Comparison of ENCODE assay signal across 8 cellular contexts in genomic region chr6:31739639-31740396, GRCh38. TPM values are rescaled to one million over a fixed set of nuclear protein-coding genes. Genes with fewer than 3 reads are reported as not detected.
A peak's percentile ranks its signal among the peaks of the same experiment; 100 is the strongest.
DNase-seq lines count a peak whose midpoint lies in the region; ATAC-seq and TF ChIP-seq lines count a peak whose summit lies in the region.

TSS of gene MSH5 (plus strand) at chr6:31740005. CDS start at chr6:31740467, 462 bp downstream.

- peak; percentile 49 to 97 (median 94) for DNase-seq in C1 segment of cervical spinal cord (lab: John Stamatoyannopoulos, UW)
- DNase-seq in NCI-H774 (lab: John Stamatoyannopoulos, UW), result peak; percentile 99
- DNase-seq in activated CD4-positive, alpha-beta T cell treated with anti-CD3 and anti-CD28 coated beads, Interleukin-2, amount 50 U/mL, for 4 hours, result peak; percentile 91 to 92
- DNase-seq in dermis microvascular lymphatic vessel endothelial cell (ENCODE audit: low read depth in 2 of 2), result peak; percentile 98 to 99
- DNase-seq in stimulated activated CD4-positive, alpha-beta T cell treated with anti-CD3 and anti-CD28 coated beads, Interleukin-4, amount 100 ng/mL, for 1 hour, result peak; percentile 94

- TF ChIP-seq RAD21 in liver (IDR thresholded peaks at IDR 0.05), result peak in 1 of 2 donors; percentile 32

- ATAC-seq in GM19328 (IDR thresholded peaks at IDR 0.05; ENCODE audit: unreplicated experiment), result peak; percentile 78
- ATAC-seq in HG03469 (IDR thresholded peaks at IDR 0.05; ENCODE audit: unreplicated experiment), result peak; percentile 57

- H3K9me3 ChIP-seq in liver (ENCODE audit: control insufficient read depth in 4 of 4, low read length in 3 of 4), result no peaks in the 10 kb centered on the region

- H3K4me3 ChIP-seq in liver (ENCODE audit: low read depth in 1 of 3, low read length in 3 of 3), result peak within 1 kb of the TSS; percentile 68 to 84 (median 69)

- no peaks in the 10 kb centered on the region for H3K27me3 ChIP-seq in liver (ENCODE audit: control insufficient read depth in 4 of 4, insufficient read depth in 4 of 4, low read length in 3 of 4)

- peak within 1 kb of the TSS; percentile 72 to 85 for H3K27ac ChIP-seq in liver (ENCODE audit: low read depth in 1 of 2, low read length in 2 of 2)

- no peak for TF ChIP-seq CTCF in liver (IDR thresholded peaks at IDR 0.05; ENCODE audit: low read depth, low read length, missing input control)

- H3K36me3 ChIP-seq in liver (ENCODE audit: control insufficient read depth in 4 of 4, insufficient read depth in 3 of 4, low read depth in 1 of 4, low read length in 3 of 4), result no peaks in the 10 kb centered on the region

- under 1% methylated on average over 58 of the region's 58 CpGs for WGBS in liver

- peaks cover 21 to 51% (median 42%) of the 10 kb centered on the region in 4 donors for H3K4me1 ChIP-seq in liver (ENCODE audit: control insufficient read depth in 4 of 4, insufficient read depth in 4 of 4, low read length in 3 of 4)

- peak within 1 kb of the TSS; percentile 67 to 70 for H3K9ac ChIP-seq in liver (ENCODE audit: low read depth in 1 of 2, low read length in 2 of 2)

TF ChIP-seq in liver, 16 proteins besides CTCF, POLR2A, EP300 and RAD21:
- TF ChIP-seq FOXA1 (IDR thresholded peaks at IDR 0.05), result no peak
- peak; percentile 46 for TF ChIP-seq REST (IDR thresholded peaks at IDR 0.05)
- TF ChIP-seq MAX (IDR thresholded peaks at IDR 0.05), result peak; percentile 4
- TF ChIP-seq NR2F2 (IDR thresholded peaks at IDR 0.05), result no peak
- peak; percentile 89 for TF ChIP-seq ZBTB33 (IDR thresholded peaks at IDR 0.05)
- peak; percentile 92 for TF ChIP-seq HNF4G (IDR thresholded peaks at IDR 0.05)
- peak; percentile 97 to 98 for TF ChIP-seq HNF4A (conservative IDR thresholded peaks at IDR 0.05)
- peak in 1 of 2 donors; percentile 32 for TF ChIP-seq JUND (IDR thresholded peaks at IDR 0.05)
- TF ChIP-seq GABPA (IDR thresholded peaks at IDR 0.05 in 1 of 2, conservative IDR thresholded peaks at IDR 0.05 in 1 of 2), result no peak
- TF ChIP-seq YY1 (IDR thresholded peaks at IDR 0.05), result no peak
- TF ChIP-seq ATF3 (IDR thresholded peaks at IDR 0.05), result no peak
- TF ChIP-seq SP1 (IDR thresholded peaks at IDR 0.05), result peak; percentile 93
- TF ChIP-seq TAF1 (conservative IDR thresholded peaks at IDR 0.05), result no peak
- no peak for TF ChIP-seq FOXA2 (IDR thresholded peaks at IDR 0.05)
- peak in 1 of 2 donors; percentile 38 for TF ChIP-seq EGR1 (IDR thresholded peaks at IDR 0.05; ENCODE audit: low read depth in 2 of 2)
- peak; percentile 35 to 39 for TF ChIP-seq RXRA (IDR thresholded peaks at IDR 0.05)

RNA-seq across cellular contexts. Expression of gene MSH5, which starts in this region (rescaled TPM):
- total RNA-seq in dermis microvascular lymphatic vessel endothelial cell (2.8 and 4.5 TPM in 2 replicates), liver (1 to 10 TPM; 5.9 to 6.4 TPM)
- polyA plus RNA-seq in liver, result 1 to 10 TPM; 1.2 to 2.2 TPM

Comparison
In these comparisons a context has a peak if more than half of its experiments do, and no peak if none do; other contexts are left out.
1. Peak in every context shown above with its lines: DNase-seq, ATAC-seq, H3K4me3 ChIP-seq and H3K27ac ChIP-seq.